ENCODE assay signal across 27 cellular contexts in genomic region chr17:78991906-78992532, GRCh38. TPM values are rescaled to one million over a fixed set of nuclear protein-coding genes. Genes with fewer than 3 reads are reported as not detected.
DNase-seq lines count a peak whose midpoint lies in the region; FAIRE-seq and TF ChIP-seq lines count a peak whose summit lies in the region.
"Had no signal": no experiment of that assay in that cellular context is flagged by ENCODE, and none has a peak within 500 bp of the region (broad histone marks: within the 10 kb centered on the region; RNA-seq: fewer than 3 reads in every experiment).

No MANE protein-coding gene starts in this region.

- H3K4me3 ChIP-seq in sigmoid colon = no peak overlapping the region
- H3K4me3 ChIP-seq: BLaER1 treated with 17β-estradiol and CSF1 and Interleukin-3, amounts not matched to agents 10 nM and 100 nM; dorsolateral prefrontal cortex; GM12878; PC-9; vagina had no signal

- no peak overlapping the region for H3K27ac Mint-ChIP-seq in activated CD4-positive, alpha-beta memory T cell treated with anti-CD3 and anti-CD28 coated beads, Interleukin-2, amount 10 ng/mL, durations not matched to agents 7 days and 5 days
- H3K27ac Mint-ChIP-seq: mesothelial cell of epicardium, T-cell had no signal

- H3K9me3 Mint-ChIP-seq in activated CD4-positive, alpha-beta memory T cell treated with anti-CD3 and anti-CD28 coated beads, Interleukin-2, amount 10 ng/mL, durations not matched to agents 7 days and 5 days = no peaks in the 10 kb centered on the region
- H3K9me3 Mint-ChIP-seq: activated naive CD4-positive, alpha-beta T cell treated with anti-CD3 and anti-CD28 coated beads, Interleukin-2, amount 50 U/mL, for 72 hours; mesothelial cell of epicardium; naive thymus-derived CD8-positive, alpha-beta T cell; T-cell had no signal

- no peaks in the 10 kb centered on the region for H3K27me3 Mint-ChIP-seq in activated CD4-positive, alpha-beta memory T cell treated with anti-CD3 and anti-CD28 coated beads, Interleukin-2, amount 10 ng/mL, durations not matched to agents 7 days and 5 days
- H3K27me3 Mint-ChIP-seq: naive thymus-derived CD8-positive, alpha-beta T cell; T-cell had no signal

- no peak for TF ChIP-seq POLR2A in GM12892 (IDR thresholded peaks at IDR 0.05; ENCODE audit: low read depth, low read length)
- no peak for TF ChIP-seq POLR2A in sigmoid colon (IDR thresholded peaks at IDR 0.05)

- CTCF ChIA-PET in activated CD4-positive, alpha-beta memory T cell treated with anti-CD3 and anti-CD28 coated beads, Interleukin-2, amount 10 ng/mL, durations not matched to agents 7 days and 5 days (lab: Charles Lee) = no interaction called here

- peaks cover 65% of the 10 kb centered on the region for H3K36me3 Mint-ChIP-seq in activated CD4-positive, alpha-beta memory T cell treated with anti-CD3 and anti-CD28 coated beads, Interleukin-2, amount 10 ng/mL, durations not matched to agents 7 days and 5 days (ENCODE audit: low read depth)

- no peak for TF ChIP-seq EP300 in sigmoid colon (IDR thresholded peaks at IDR 0.05)

- H3K27ac ChIP-seq in sigmoid colon = no peak overlapping the region
- H3K27ac ChIP-seq: epithelial cell of prostate, PC-9, vagina had no signal

- no peak for FAIRE-seq in GM12892 (lab: Jason Lieb, UNC)
- FAIRE-seq: D721Med, GM12878, TTC549 had no signal

- peak; percentile 57 for DNase-seq in activated effector memory CD4-positive, alpha-beta T cell treated with anti-CD3 and anti-CD28 coated beads, Interleukin-2, amount 50 U/mL, for 16 hours
- no peak for DNase-seq in activated effector memory CD4-positive, alpha-beta T cell treated with Interleukin-2 at 50 U/mL for 16 hours
- peak; percentile 5 for DNase-seq in GM12892 (ENCODE audit: insufficient read length)
- peak; percentile 39 for DNase-seq in islet precursor cell
- peak; percentile 44 for DNase-seq in sigmoid colon
- DNase-seq in activated CD8-positive, alpha-beta memory T cell treated with anti-CD3 and anti-CD28 coated beads, Interleukin-2, amount 50 U/mL, for 48 hours = no peak
- DNase-seq in COLO829 (ENCODE audit: low spot score) = no peak
- no peak for DNase-seq in activated CD4-positive, alpha-beta memory T cell treated with anti-CD3 and anti-CD28 coated beads, Interleukin-2, amount 10 ng/mL, durations not matched to agents 7 days and 5 days
- DNase-seq: activated CD4-positive, alpha-beta T cell treated with anti-CD3 and anti-CD28 coated beads for 1 hour; cerebellar nuclear complex; glutamatergic neuron; Kasumi-1; naive thymus-derived CD8-positive, alpha-beta T cell; NCI-H2171; NCI-H510A treated with DMSO at 0.1 percent for 48 hours; NK-92 treated with Interleukin-12 subunit alpha and Interleukin-12 subunit beta, amount 100 ng/mL, for 24 hours; PC-9; T-cell had no signal

- intact Hi-C loops in sigmoid colon (cut with DNase I) = no loop called here

- H3K4me1 Mint-ChIP-seq in activated CD4-positive, alpha-beta memory T cell treated with anti-CD3 and anti-CD28 coated beads, Interleukin-2, amount 10 ng/mL, durations not matched to agents 7 days and 5 days = peaks cover 5% of the 10 kb centered on the region

- peaks cover 6 to 64% (median 18%) of the 10 kb centered on the region in 4 donors for H3K36me3 ChIP-seq in sigmoid colon

- WGBS in sigmoid colon, 2 donors = 86 to 90% methylated on average over 22 of the region's 22 CpGs

- H3K9me3 ChIP-seq in sigmoid colon = no peaks in the 10 kb centered on the region
- H3K9me3 ChIP-seq: BLaER1 treated with 17β-estradiol and CSF1 and Interleukin-3, amounts not matched to agents 10 nM and 100 nM; vagina had no signal

- no peak overlapping the region for H3K4me3 Mint-ChIP-seq in activated CD4-positive, alpha-beta memory T cell treated with anti-CD3 and anti-CD28 coated beads, Interleukin-2, amount 10 ng/mL, durations not matched to agents 7 days and 5 days
- H3K4me3 Mint-ChIP-seq: mesothelial cell of epicardium; naive thymus-derived CD8-positive, alpha-beta T cell; T-cell had no signal

- TF ChIP-seq CTCF in sigmoid colon (IDR thresholded peaks at IDR 0.05) = no peak

- H3K4me1 ChIP-seq in sigmoid colon = peaks cover 0 to 20% (median 6%) of the 10 kb centered on the region in 4 donors

- POLR2A ChIA-PET in activated CD4-positive, alpha-beta memory T cell treated with anti-CD3 and anti-CD28 coated beads, Interleukin-2, amount 10 ng/mL, durations not matched to agents 7 days and 5 days (lab: Charles Lee) = no interaction called here

- H3K27me3 ChIP-seq in sigmoid colon = no peaks in the 10 kb centered on the region
- H3K27me3 ChIP-seq: BLaER1 treated with 17β-estradiol and CSF1 and Interleukin-3, amounts not matched to agents 10 nM and 100 nM; dorsolateral prefrontal cortex; vagina had no signal

RNA-seq across cellular contexts. Expression of gene LGALS3BP, which starts 12.3 kb away (rescaled TPM):
- polyA plus RNA-seq in GM12892 (2012; ENCODE audit: missing spikeins) = 0.70 TPM
- total RNA-seq in sigmoid colon = 100 to 1,000 TPM; 134 to 277 (median 186) TPM
- polyA plus RNA-seq in sigmoid colon = 100 to 1,000 TPM in 2 of 3 donors, 10 to 100 TPM in 1; 92.5 to 415 (median 138) TPM
- total RNA-seq in activated CD4-positive, alpha-beta memory T cell treated with anti-CD3 and anti-CD28 coated beads, Interleukin-2, amount 10 ng/mL, durations not matched to agents 7 days and 5 days = 100 to 1,000 TPM; 209 to 219 TPM

RNA-seq across cellular contexts. Expression of gene CANT1, which starts 17.5 kb away (rescaled TPM):
- 12.2 TPM for polyA plus RNA-seq in GM12892 (2012; ENCODE audit: missing spikeins)
- total RNA-seq in sigmoid colon = 10 to 100 TPM; 11.1 to 19.1 (median 13.4) TPM
- 100 to 1,000 TPM in 1 of 3 donors, 10 to 100 TPM in 2; 51.1 to 132 (median 60.3) TPM for polyA plus RNA-seq in sigmoid colon
- total RNA-seq in activated CD4-positive, alpha-beta memory T cell treated with anti-CD3 and anti-CD28 coated beads, Interleukin-2, amount 10 ng/mL, durations not matched to agents 7 days and 5 days = 10 to 100 TPM; 78.4 to 81.1 TPM

RNA-seq across cellular contexts. Expression of gene C1QTNF1, which starts 31.9 kb away (rescaled TPM):
- polyA plus RNA-seq in GM12892 (2012; ENCODE audit: missing spikeins) = 0.08 TPM
- 10 to 100 TPM; 14.8 to 31.4 (median 26.2) TPM for total RNA-seq in sigmoid colon
- 10 to 100 TPM in 1 of 3 donors, 1 to 10 TPM in 2; 1.4 to 34.6 (median 4.8) TPM for polyA plus RNA-seq in sigmoid colon
- total RNA-seq in activated CD4-positive, alpha-beta memory T cell treated with anti-CD3 and anti-CD28 coated beads, Interleukin-2, amount 10 ng/mL, durations not matched to agents 7 days and 5 days = not detected
- total RNA-seq: activated naive CD4-positive, alpha-beta T cell treated with anti-CD3 and anti-CD28 coated beads, Interleukin-2, amount 50 U/mL, for 72 hours; naive thymus-derived CD8-positive, alpha-beta T cell had no signal
- polyA plus RNA-seq: naive thymus-derived CD8-positive, alpha-beta T cell had no signal

Comparison
In these comparisons a context has a peak if more than half of its experiments do, and no peak if none do; other contexts are left out.
1. DNase-seq: peak in activated effector memory CD4-positive, alpha-beta T cell treated with anti-CD3 and anti-CD28 coated beads, Interleukin-2, amount 50 U/mL, for 16 hours (single experiment), GM12892 (single experiment), islet precursor cell (single experiment) and sigmoid colon (single experiment); none in activated effector memory CD4-positive, alpha-beta T cell treated with Interleukin-2 at 50 U/mL for 16 hours (single experiment), activated CD8-positive, alpha-beta memory T cell treated with anti-CD3 and anti-CD28 coated beads, Interleukin-2, amount 50 U/mL, for 48 hours (single experiment), COLO829 (single experiment) and activated CD4-positive, alpha-beta memory T cell treated with anti-CD3 and anti-CD28 coated beads, Interleukin-2, amount 10 ng/mL, durations not matched to agents 7 days and 5 days (single experiment).
2. RNA of gene C1QTNF1, which starts 31.9 kb away (total RNA-seq): 14.8 to 31.4 TPM in sigmoid colon; not detected in activated CD4-positive, alpha-beta memory T cell treated with anti-CD3 and anti-CD28 coated beads, Interleukin-2, amount 10 ng/mL, durations not matched to agents 7 days and 5 days; every median in the first group is over 10 times any median in the second.